18 cellular contexts compared by ENCODE assay signal in the genomic region with DNA sequence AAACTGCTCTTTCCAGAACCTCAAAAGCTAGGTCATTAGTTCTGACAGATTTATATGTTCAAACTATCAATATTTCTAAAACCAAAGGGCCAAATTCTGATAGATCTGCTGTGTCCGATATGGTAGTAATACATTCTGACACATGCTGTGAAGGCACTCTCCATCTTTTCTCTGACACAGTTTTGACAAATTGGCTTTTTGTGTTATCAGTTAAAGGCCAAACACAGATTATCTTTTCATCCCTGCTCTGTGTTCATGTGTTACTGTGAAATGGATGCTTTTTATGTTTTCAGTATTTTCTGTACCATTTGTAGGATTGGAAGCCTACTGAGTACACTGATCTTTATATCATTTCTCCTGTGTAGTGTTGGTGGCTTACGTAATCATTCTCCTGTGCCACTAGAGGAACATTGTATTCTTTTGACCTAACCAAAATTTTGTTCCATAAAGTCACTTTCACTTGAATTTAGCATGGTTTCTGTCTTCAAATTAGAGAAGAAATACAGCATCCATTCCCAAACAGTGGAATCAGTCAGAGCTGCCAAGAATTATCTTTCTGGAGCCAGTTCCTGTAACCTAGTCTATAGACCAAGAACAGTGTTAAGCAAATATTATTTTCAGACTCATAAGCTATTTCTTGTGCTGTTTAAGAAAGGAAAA.
"Had no signal": no experiment of that assay in that cellular context is flagged by ENCODE, and none has a peak within 500 bp of the region (broad histone marks: within the 10 kb centered on the region; RNA-seq: fewer than 3 reads in every experiment).

No MANE protein-coding gene starts in this region.

- DNase-seq: activated CD4-positive, alpha-beta T cell treated with anti-CD3 and anti-CD28 coated beads, Interleukin-2, amount 50 U/mL, for 48 hours; activated CD4-positive, CD25-positive, alpha-beta regulatory T cell treated with anti-CD3 and anti-CD28 coated beads, Interleukin-2, amount 50 U/mL, for 72 hours; activated CD8-positive, alpha-beta memory T cell treated with anti-CD3 and anti-CD28 coated beads, Interleukin-2, amount 10 ng/mL, durations not matched to agents 7 days and 5 days; activated naive CD4-positive, alpha-beta T cell; activated naive CD8-positive, alpha-beta T cell treated with anti-CD3 and anti-CD28 coated beads, Interleukin-2, amount 50 U/mL, for 24 hours; activated T-cell treated with anti-CD3 and anti-CD28 coated beads, Interleukin-2, amount 50 U/mL, for 48 hours; endodermal cell; erythroblast; foreskin keratinocyte; mesendoderm; ovary; small intestine; T-helper 2 cell; transverse colon had no signal

- H3K36me3 Mint-ChIP-seq: activated CD8-positive, alpha-beta memory T cell treated with anti-CD3 and anti-CD28 coated beads, Interleukin-2, amount 10 ng/mL, durations not matched to agents 7 days and 5 days had no signal

- H3K27me3 ChIP-seq: foreskin keratinocyte, ovary, transverse colon had no signal

- H3K4me1 ChIP-seq: foreskin keratinocyte had no signal

- H3K4me3 ChIP-seq: ovary, SK-N-MC, transverse colon had no signal

- ATAC-seq: activated CD8-positive, alpha-beta memory T cell treated with anti-CD3 and anti-CD28 coated beads, Interleukin-2, amount 10 ng/mL, durations not matched to agents 7 days and 5 days; activated naive CD8-positive, alpha-beta T cell treated with anti-CD3 and anti-CD28 coated beads, Interleukin-2, amount 50 U/mL, for 24 hours; foreskin keratinocyte had no signal

- H3K27ac ChIP-seq: foreskin keratinocyte, RWPE1, SK-N-MC, transverse colon had no signal

- H3K36me3 ChIP-seq: ovary, transverse colon had no signal

- H3K9me3 Mint-ChIP-seq: activated naive CD8-positive, alpha-beta T cell treated with anti-CD3 and anti-CD28 coated beads, Interleukin-2, amount 50 U/mL, for 24 hours; endodermal cell; neural crest cell had no signal

- H3K9me3 ChIP-seq: ovary, transverse colon had no signal

- H3K27ac Mint-ChIP-seq: activated CD8-positive, alpha-beta memory T cell treated with anti-CD3 and anti-CD28 coated beads, Interleukin-2, amount 10 ng/mL, durations not matched to agents 7 days and 5 days; activated naive CD8-positive, alpha-beta T cell treated with anti-CD3 and anti-CD28 coated beads, Interleukin-2, amount 50 U/mL, for 24 hours; endodermal cell had no signal

- H3K27me3 Mint-ChIP-seq: activated CD8-positive, alpha-beta memory T cell treated with anti-CD3 and anti-CD28 coated beads, Interleukin-2, amount 10 ng/mL, durations not matched to agents 7 days and 5 days; activated naive CD8-positive, alpha-beta T cell treated with anti-CD3 and anti-CD28 coated beads, Interleukin-2, amount 50 U/mL, for 24 hours; central memory CD8-positive, alpha-beta T cell had no signal

- H3K4me1 Mint-ChIP-seq: activated CD8-positive, alpha-beta memory T cell treated with anti-CD3 and anti-CD28 coated beads, Interleukin-2, amount 10 ng/mL, durations not matched to agents 7 days and 5 days; activated naive CD8-positive, alpha-beta T cell treated with anti-CD3 and anti-CD28 coated beads, Interleukin-2, amount 50 U/mL, for 24 hours; central memory CD8-positive, alpha-beta T cell had no signal

- H3K4me3 Mint-ChIP-seq: activated CD8-positive, alpha-beta memory T cell treated with anti-CD3 and anti-CD28 coated beads, Interleukin-2, amount 10 ng/mL, durations not matched to agents 7 days and 5 days; activated naive CD8-positive, alpha-beta T cell treated with anti-CD3 and anti-CD28 coated beads, Interleukin-2, amount 50 U/mL, for 24 hours; central memory CD8-positive, alpha-beta T cell; endodermal cell; neural crest cell had no signal
